Comparison of ENCODE assay signal across 8 cellular contexts in the genomic region with DNA sequence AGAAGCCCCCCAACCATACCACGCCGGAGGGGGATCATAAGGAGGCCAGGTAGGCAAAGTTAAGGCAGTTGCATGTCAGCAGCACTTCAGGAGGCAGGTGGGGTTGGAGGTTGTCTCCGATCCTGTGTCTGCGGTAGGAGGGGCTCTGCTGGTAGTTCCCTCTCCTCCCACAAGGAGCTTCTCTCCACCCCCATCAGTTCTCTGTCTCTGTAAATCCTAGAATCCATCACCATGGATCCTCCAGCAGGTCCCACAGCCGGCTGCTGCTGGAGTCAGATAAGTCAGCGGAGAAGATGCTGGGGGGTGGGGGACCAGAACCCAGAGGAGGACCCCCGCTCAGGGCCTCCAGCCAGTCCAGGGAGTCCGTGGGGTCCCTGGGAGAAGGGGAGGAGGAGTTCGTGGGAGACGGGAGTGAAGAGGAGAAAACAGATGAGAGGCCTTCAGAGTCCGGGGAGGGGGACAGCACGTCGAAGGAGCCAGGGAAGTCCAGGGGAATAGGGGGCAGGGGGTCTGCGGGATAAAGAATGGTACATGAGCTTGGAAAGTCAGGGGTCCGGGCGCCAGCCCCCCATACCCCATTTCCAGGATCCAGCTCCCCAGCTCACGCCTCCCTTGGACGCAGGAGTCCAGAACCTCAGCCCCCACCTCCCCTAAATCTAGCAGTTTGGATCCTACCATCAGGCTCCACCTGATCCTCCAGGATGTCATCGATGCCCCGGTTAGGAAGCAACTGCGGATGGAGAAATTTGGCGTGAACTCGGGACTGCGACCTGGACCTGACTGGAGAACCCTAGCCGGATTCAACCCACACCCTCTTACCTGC. TPM values are rescaled to one million over a fixed set of nuclear protein-coding genes. Genes with fewer than 3 reads are reported as not detected.
DNase-seq lines count a peak whose midpoint lies in the region; ATAC-seq lines count a peak whose summit lies in the region.
"Had no signal": no experiment of that assay in that cellular context is flagged by ENCODE, and none has a peak within 500 bp of the region (broad histone marks: within the 10 kb centered on the region; RNA-seq: fewer than 3 reads in every experiment).

No MANE protein-coding gene starts in this region.

- no peaks in the 10 kb centered on the region for H3K36me3 ChIP-seq in mesenchymal stem cell (ENCODE audit: control insufficient read depth in 1 of 2, insufficient read depth in 2 of 2, low read depth in 1 of 2, low read length in 2 of 2)

- H3K4me3 ChIP-seq in mesenchymal stem cell (ENCODE audit: insufficient read depth in 1 of 2, low read depth in 1 of 2, low read length in 2 of 2) = peak overlapping the region; percentile 76 to 84

- H3K9me3 Mint-ChIP-seq in activated T-helper 17 cell treated with anti-CD3 and anti-CD28 coated beads, Interleukin-2, amount 50 U/mL, for 72 hours = no peaks in the 10 kb centered on the region

- H3K23ac ChIP-seq in mesenchymal stem cell (ENCODE audit: low read length in 2 of 2) = no peak overlapping the region

- H2AK5ac ChIP-seq in mesenchymal stem cell (ENCODE audit: low read length, severe bottlenecking) = no peak overlapping the region

- H3K18ac ChIP-seq in mesenchymal stem cell (ENCODE audit: low read depth in 1 of 2, low read length in 2 of 2) = peak overlapping the region; percentile 41 to 81

- H2BK5ac ChIP-seq in mesenchymal stem cell (ENCODE audit: low read depth, low read length, poor library complexity, severe bottlenecking) = no peak overlapping the region

- 7% methylated on average over 16 of the region's 25 CpGs for WGBS in mesenchymal stem cell

- H3K9me3 ChIP-seq in mesenchymal stem cell (ENCODE audit: control insufficient read depth, low read length) = peaks cover 3% of the 10 kb centered on the region

- peak in 2 of 3 experiments; percentile 32 to 38 for DNase-seq in NCI-H1417 (lab: John Stamatoyannopoulos, UW)
- DNase-seq in NCI-H1417 treated with DMSO at 0.1 percent for 48 hours (lab: John Stamatoyannopoulos, UW) = no peak
- DNase-seq in mesenchymal stem cell = peak; percentile 68

- H3K27ac ChIP-seq in mesenchymal stem cell (ENCODE audit: low read length, poor library complexity, severe bottlenecking) = no peak overlapping the region

- ATAC-seq in activated T-helper 17 cell treated with anti-CD3 and anti-CD28 coated beads, Interleukin-2, amount 50 U/mL, for 72 hours (replicated peaks) = no peak
- ATAC-seq in HG02798 (IDR thresholded peaks at IDR 0.05; ENCODE audit: poor library complexity, unreplicated experiment) = no peak
- ATAC-seq in GM18867 (IDR thresholded peaks at IDR 0.05; ENCODE audit: unreplicated experiment) = no peak

- H3K36me3 Mint-ChIP-seq in activated T-helper 17 cell treated with anti-CD3 and anti-CD28 coated beads, Interleukin-2, amount 50 U/mL, for 72 hours (ENCODE audit: low read depth) = no peaks in the 10 kb centered on the region

- H3K79me1 ChIP-seq in mesenchymal stem cell (replicated peaks; ENCODE audit: low read length, poor library complexity, severe bottlenecking) = peaks cover 18% of the 10 kb centered on the region

- H4K8ac ChIP-seq in mesenchymal stem cell (ENCODE audit: low read length) = peak overlapping the region; percentile 77

- H3K14ac ChIP-seq in mesenchymal stem cell (ENCODE audit: low read length in 2 of 2) = no peak overlapping the region

- peak overlapping the region; percentile 81 for H3K4me2 ChIP-seq in mesenchymal stem cell (ENCODE audit: low read length, poor library complexity, severe bottlenecking)

- peak overlapping the region; percentile 11 for H4K91ac ChIP-seq in mesenchymal stem cell (ENCODE audit: low read length)

- no peak overlapping the region for H2BK120ac ChIP-seq in mesenchymal stem cell (ENCODE audit: low read depth, low read length)

- H3K27ac Mint-ChIP-seq in activated T-helper 17 cell treated with anti-CD3 and anti-CD28 coated beads, Interleukin-2, amount 50 U/mL, for 72 hours = peak overlapping the region; percentile 83

- H3K9ac ChIP-seq in mesenchymal stem cell (ENCODE audit: low read length) = peak overlapping the region; percentile 76

- no peaks in the 10 kb centered on the region for H3K27me3 ChIP-seq in mesenchymal stem cell (ENCODE audit: control insufficient read depth in 1 of 2, insufficient read depth in 1 of 2, low read length in 2 of 2)

- H3K27me3 Mint-ChIP-seq in activated T-helper 17 cell treated with anti-CD3 and anti-CD28 coated beads, Interleukin-2, amount 50 U/mL, for 72 hours = no peaks in the 10 kb centered on the region

- peak overlapping the region; percentile 52 for H2BK15ac ChIP-seq in mesenchymal stem cell (ENCODE audit: low read depth, poor library complexity, severe bottlenecking)

- H3K4ac ChIP-seq in mesenchymal stem cell (ENCODE audit: low read depth in 1 of 2, low read length in 2 of 2) = peak overlapping the region; percentile 6 to 30

- peak overlapping the region; percentile 8 to 28 for H2BK12ac ChIP-seq in mesenchymal stem cell (ENCODE audit: low read length in 2 of 2)

- peaks cover 31% of the 10 kb centered on the region for H3K4me1 ChIP-seq in mesenchymal stem cell (ENCODE audit: control insufficient read depth, insufficient read depth, low read depth, low read length)

- peak overlapping the region; percentile 90 for H3K4me3 Mint-ChIP-seq in activated T-helper 17 cell treated with anti-CD3 and anti-CD28 coated beads, Interleukin-2, amount 50 U/mL, for 72 hours

- no peaks in the 10 kb centered on the region for H3K4me1 Mint-ChIP-seq in activated T-helper 17 cell treated with anti-CD3 and anti-CD28 coated beads, Interleukin-2, amount 50 U/mL, for 72 hours

- peak overlapping the region; percentile 92 for H2AFZ ChIP-seq in mesenchymal stem cell (ENCODE audit: low read depth, low read length)

RNA-seq across cellular contexts. Expression of a gene that starts 6.3 kb away (rescaled TPM):
- 1 to 10 TPM; 1.1 to 1.7 TPM for total RNA-seq in activated T-helper 17 cell treated with anti-CD3 and anti-CD28 coated beads, Interleukin-2, amount 50 U/mL, for 72 hours
- 1.3 TPM for polyA plus RNA-seq in mesenchymal stem cell (2013, experiment 1 of 2)
- polyA plus RNA-seq in mesenchymal stem cell (2013, experiment 2 of 2) = 0.99 TPM

RNA-seq across cellular contexts. Expression of a gene that starts 17.5 kb away (rescaled TPM):
- not detected for total RNA-seq in activated T-helper 17 cell treated with anti-CD3 and anti-CD28 coated beads, Interleukin-2, amount 50 U/mL, for 72 hours
- polyA plus RNA-seq in mesenchymal stem cell (2013, experiment 1 of 2) = not detected
- not detected for polyA plus RNA-seq in mesenchymal stem cell (2013, experiment 2 of 2)
- total RNA-seq: Daoy, pulmonary artery endothelial cell had no signal

RNA-seq across cellular contexts. Expression of a gene that starts 27.2 kb away (rescaled TPM):
- under 1 TPM; 0.19 to 0.67 TPM for total RNA-seq in activated T-helper 17 cell treated with anti-CD3 and anti-CD28 coated beads, Interleukin-2, amount 50 U/mL, for 72 hours
- 0.98 TPM for polyA plus RNA-seq in mesenchymal stem cell (2013, experiment 1 of 2)
- 1.00 TPM for polyA plus RNA-seq in mesenchymal stem cell (2013, experiment 2 of 2)

RNA-seq across cellular contexts. Expression of a gene that starts 33.5 kb away (rescaled TPM):
- total RNA-seq in activated T-helper 17 cell treated with anti-CD3 and anti-CD28 coated beads, Interleukin-2, amount 50 U/mL, for 72 hours = not detected
- not detected for polyA plus RNA-seq in mesenchymal stem cell (2013, experiment 1 of 2)
- not detected for polyA plus RNA-seq in mesenchymal stem cell (2013, experiment 2 of 2)
- total RNA-seq: Daoy had no signal

RNA-seq across cellular contexts. Expression of a gene that starts 39.2 kb away (rescaled TPM):
- total RNA-seq in activated T-helper 17 cell treated with anti-CD3 and anti-CD28 coated beads, Interleukin-2, amount 50 U/mL, for 72 hours = under 1 TPM; 0.30 to 0.40 TPM
- 0.12 TPM for polyA plus RNA-seq in mesenchymal stem cell (2013, experiment 1 of 2)
- 0.10 TPM for polyA plus RNA-seq in mesenchymal stem cell (2013, experiment 2 of 2)
- total RNA-seq: Daoy had no signal
